ENCODE assay signal across 8 cellular contexts in genomic region chr1:67211589-67212563, GRCh38. TPM values are rescaled to one million over a fixed set of nuclear protein-coding genes. Genes with fewer than 3 reads are reported as not detected.
A peak's percentile ranks its signal among the peaks of the same experiment; 100 is the strongest.
DNase-seq lines count a peak whose midpoint lies in the region; FAIRE-seq and TF ChIP-seq lines count a peak whose summit lies in the region.

No MANE protein-coding gene starts in this region.

- H3K27ac Mint-ChIP-seq in HFFc6 (no peak overlapping the region), type B pancreatic cell (no peak overlapping the region)
- H3K27ac Mint-ChIP-seq in activated naive CD8-positive, alpha-beta T cell treated with anti-CD3 and anti-CD28 coated beads for 36 hours: peak overlapping the region; percentile 46

- DNase-seq in EL: peak; percentile 26
- peak; percentile 19 for DNase-seq in HFFc6
- no peak for DNase-seq in RCC 7860 (ENCODE audit: low spot score)
- DNase-seq in activated naive CD8-positive, alpha-beta T cell treated with anti-CD3 and anti-CD28 coated beads for 36 hours: peak; percentile 30
- DNase-seq in kidney glomerular epithelial cell (lab: John Stamatoyannopoulos, UW): peak; percentile 37
- no peak for DNase-seq in type B pancreatic cell (ENCODE audit: extremely low spot score, unreplicated experiment)
- DNase-seq in UCSD-AML1 (lab: John Stamatoyannopoulos, UW; ENCODE audit: unreplicated experiment): no peak
- DNase-seq in LoVo (ENCODE audit: low spot score): no peak

- peak; percentile 86 for TF ChIP-seq CTCF in HFFc6 (IDR thresholded peaks at IDR 0.05)
- TF ChIP-seq CTCF in type B pancreatic cell (conservative IDR thresholded peaks at IDR 0.05): peak; percentile 81

- H3K27me3 Mint-ChIP-seq in HFFc6 (ENCODE audit: insufficient read depth): peaks cover 22% of the 10 kb centered on the region
- no peaks in the 10 kb centered on the region for H3K27me3 Mint-ChIP-seq in activated naive CD8-positive, alpha-beta T cell treated with anti-CD3 and anti-CD28 coated beads for 36 hours
- peaks cover 5% of the 10 kb centered on the region for H3K27me3 Mint-ChIP-seq in type B pancreatic cell

- H3K4me3 Mint-ChIP-seq in HFFc6 (no peak overlapping the region), type B pancreatic cell (no peak overlapping the region)
- H3K4me3 Mint-ChIP-seq in activated naive CD8-positive, alpha-beta T cell treated with anti-CD3 and anti-CD28 coated beads for 36 hours: no peak overlapping the region

- H3K4me1 Mint-ChIP-seq in HFFc6 (ENCODE audit: low read depth) (no peaks in the 10 kb centered on the region), type B pancreatic cell (ENCODE audit: unreplicated experiment) (no peaks in the 10 kb centered on the region)
- peaks cover 42% of the 10 kb centered on the region for H3K4me1 Mint-ChIP-seq in activated naive CD8-positive, alpha-beta T cell treated with anti-CD3 and anti-CD28 coated beads for 36 hours

- H3K9me3 Mint-ChIP-seq in HFFc6 (no peaks in the 10 kb centered on the region), type B pancreatic cell (no peaks in the 10 kb centered on the region)
- no peaks in the 10 kb centered on the region for H3K9me3 Mint-ChIP-seq in activated naive CD8-positive, alpha-beta T cell treated with anti-CD3 and anti-CD28 coated beads for 36 hours

- peak; percentile 68 for FAIRE-seq in RCC 7860 (lab: Jason Lieb, UNC)

- H3K36me3 Mint-ChIP-seq in HFFc6 (ENCODE audit: low read depth): no peaks in the 10 kb centered on the region
- no peaks in the 10 kb centered on the region for H3K36me3 Mint-ChIP-seq in activated naive CD8-positive, alpha-beta T cell treated with anti-CD3 and anti-CD28 coated beads for 36 hours
- H3K36me3 Mint-ChIP-seq in type B pancreatic cell: no peaks in the 10 kb centered on the region

RNA-seq across cellular contexts. Expression of gene IL23R, which starts 45.6 kb away (rescaled TPM):
- total RNA-seq in HFFc6 (2021; fragmentation: NEBNext Ultra II Directional; extraction: Animal tissue kit (Norgen Biotek cat#: 25700)): not detected
- under 1 TPM in 1 of 2 experiments, not detected in 1; 0.08 TPM for total RNA-seq in activated naive CD8-positive, alpha-beta T cell treated with anti-CD3 and anti-CD28 coated beads for 36 hours
- 0.14 TPM in 1 of 2 replicates, not detected in the other for total RNA-seq in type B pancreatic cell (ENCODE audit: low replicate concordance)

Comparison
In these comparisons a context has a peak if more than half of its experiments do, and no peak if none do; other contexts are left out.
1. DNase-seq: peak in EL (single experiment), HFFc6 (single experiment), activated naive CD8-positive, alpha-beta T cell treated with anti-CD3 and anti-CD28 coated beads for 36 hours (single experiment) and kidney glomerular epithelial cell (single experiment); none in RCC 7860 (single experiment), type B pancreatic cell (single experiment), UCSD-AML1 (single experiment) and LoVo (single experiment).